In the genomic region with DNA sequence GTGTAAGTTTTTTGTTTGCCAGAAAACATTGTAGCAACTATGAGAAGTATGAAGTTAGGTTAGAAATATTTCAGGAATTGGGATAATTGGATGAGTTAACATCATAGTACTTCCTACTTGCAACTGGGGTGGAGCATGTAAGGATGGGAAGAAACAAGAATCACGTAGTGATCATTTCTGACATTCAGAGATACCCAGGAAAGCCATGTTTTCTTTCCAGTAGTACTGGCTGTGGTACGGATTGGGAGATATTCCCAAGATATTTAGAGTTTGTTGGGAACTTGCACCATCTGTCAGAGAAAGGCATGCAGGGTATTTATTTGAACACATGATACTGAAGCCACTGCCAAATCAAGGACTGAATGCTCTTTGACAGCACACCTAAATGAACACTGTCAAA, we compare ENCODE assay signal across 21 cellular contexts.
DNase-seq lines count a peak whose midpoint lies in the region; ATAC-seq, FAIRE-seq and TF ChIP-seq lines count a peak whose summit lies in the region.
"Had no signal": no experiment of that assay in that cellular context is flagged by ENCODE, and none has a peak within 500 bp of the region (broad histone marks: within the 10 kb centered on the region; RNA-seq: fewer than 3 reads in every experiment).

No MANE protein-coding gene starts in this region.

- TF ChIP-seq POLR2A in right lobe of liver (IDR thresholded peaks at IDR 0.05) (no peak), HepG2 (IDR thresholded peaks at IDR 0.05; ENCODE audit: insufficient read depth in 1 of 2, low read depth in 2 of 2, low read length in 2 of 2) (no peak)

- CTCF ChIA-PET in HepG2 (lab: Yijun Ruan, JAX; ENCODE audit: low intra/inter-chr PET ratio, low total read pairs), result no interaction called here

- FAIRE-seq in HepG2 (lab: Jason Lieb, UNC), result no peak

- TF ChIP-seq RAD21 in HepG2 (CRISPR knock-in tag; IDR thresholded peaks at IDR 0.05), result no peak

- H3K27ac ChIP-seq in right lobe of liver (no peak overlapping the region), HepG2 (ENCODE audit: extremely low read length, insufficient read depth, low read length) (no peak overlapping the region)
- H3K27ac ChIP-seq: adrenal gland, esophagus squamous epithelium, PC-9, testis had no signal

- no peak overlapping the region for H2AFZ ChIP-seq in HepG2 (ENCODE audit: low read length)
- H2AFZ ChIP-seq: PC-9 had no signal

- in situ Hi-C loops in HepG2 (cut with HindIII; ENCODE audit: extremely low pct_ligation_motif_present, low pct_unique_long_range_greater_than_20kb), result no loop called here

- peak; percentile 27 to 52 (median 46) for ATAC-seq in right lobe of liver
- no peak for ATAC-seq in HepG2
- ATAC-seq in left ventricle myocardium superior, result peak; percentile 44

- intact Hi-C loops in right lobe of liver (cut with DNase I), result no loop called here
- intact Hi-C loops in HepG2 (cut with micrococcal nuclease; ENCODE audit: unreplicated experiment), result no loop called here
- intact Hi-C loops in left ventricle myocardium superior (cut with micrococcal nuclease), result no loop called here

- H3K4me2 ChIP-seq in HepG2 (ENCODE audit: low read depth, low read length) (no peak overlapping the region), skeletal muscle satellite cell (ENCODE audit: low read length) (peak overlapping the region; percentile 45)
- H3K4me2 ChIP-seq: PC-9 had no signal

- H3K79me2 ChIP-seq in HepG2 (ENCODE audit: insufficient read depth, low read length), result no peaks in the 10 kb centered on the region

- DNase-seq in right lobe of liver (no peak), HepG2 (ENCODE audit: low spot score) (no peak), amniotic epithelial cell (ENCODE audit: low read depth) (peak; percentile 29), left ventricle myocardium superior (no peak), amygdala (lab: John Stamatoyannopoulos, UW) (no peak), A172 (ENCODE audit: low spot score) (no peak), NOMO-1 treated with dmso at 0.1 percent for 144 hours (lab: John Stamatoyannopoulos, UW; ENCODE audit: unreplicated experiment) (no peak)
- DNase-seq: activated CD4-positive, alpha-beta T cell treated with anti-CD3 and anti-CD28 coated beads, Interleukin-2, amount 50 U/mL, for 4 hours; activated gamma-delta T cell; adrenal gland; CD8-positive, alpha-beta memory T cell; DMS79 treated with DMSO at 0.1 percent for 48 hours; effector memory CD4-positive, alpha-beta T cell; esophagus squamous epithelium; head of caudate nucleus; immature natural killer cell; NCI-H1105 treated with DMSO at 0.1 percent for 48 hours; NCI-H748 treated with DMSO at 0.1 percent for 48 hours; PC-9; testis had no signal

- no peak for TF ChIP-seq CTCF in right lobe of liver (IDR thresholded peaks at IDR 0.05)
- no peak for TF ChIP-seq CTCF in HepG2 (CRISPR knock-in tag; IDR thresholded peaks at IDR 0.05)

- POLR2A ChIA-PET in HepG2 (lab: Yijun Ruan, JAX), result no interaction called here

- H3K9me3 ChIP-seq in right lobe of liver (no peaks in the 10 kb centered on the region), HepG2 (ENCODE audit: low read length) (no peaks in the 10 kb centered on the region), skeletal muscle satellite cell (replicated peaks; ENCODE audit: low read length) (no peaks in the 10 kb centered on the region)
- H3K9me3 ChIP-seq: adrenal gland, esophagus squamous epithelium, testis had no signal

- no TSS peak for BruUV-seq in HepG2 (replicated peaks; lab: Mats Ljungman, UMichigan)

- H3K4me1 ChIP-seq in right lobe of liver, result peaks cover 0 to 22% (median 5%) of the 10 kb centered on the region in 4 donors
- no peaks in the 10 kb centered on the region for H3K4me1 ChIP-seq in HepG2 (ENCODE audit: insufficient read depth, low read length)
- H3K4me1 ChIP-seq in skeletal muscle satellite cell (ENCODE audit: control insufficient read depth, insufficient read depth, low read length), result peaks cover 9% of the 10 kb centered on the region
- H3K4me1 ChIP-seq: adrenal gland, testis had no signal

- TF ChIP-seq EP300 in HepG2 (IDR thresholded peaks at IDR 0.05; ENCODE audit: low read depth in 2 of 2, low read length in 2 of 2) (no peak), HepG2 (CRISPR knock-in tag; IDR thresholded peaks at IDR 0.05; ENCODE audit: borderline replicate concordance) (no peak)

- 44% methylated on average over 2 of the region's 2 CpGs for WGBS in right lobe of liver (ENCODE audit: insufficient coverage, low coverage, low lambda C conversion rate, missing lambda C conversion rate)
- 0% methylated on average over 2 of the region's 2 CpGs for WGBS in HepG2 (ENCODE audit: low lambda C conversion rate)

- H3K9ac ChIP-seq in HepG2 (ENCODE audit: insufficient read depth, low read depth, low read length) (no peak overlapping the region), skeletal muscle satellite cell (ENCODE audit: low read depth, low read length) (no peak overlapping the region)

- H3K36me3 ChIP-seq in right lobe of liver, result no peaks in the 10 kb centered on the region
- no peaks in the 10 kb centered on the region for H3K36me3 ChIP-seq in HepG2 (replicated peaks in 1 of 2; ENCODE audit: control insufficient read depth in 1 of 2, insufficient read depth in 2 of 2, low read length in 2 of 2)
- no peaks in the 10 kb centered on the region for H3K36me3 ChIP-seq in skeletal muscle satellite cell (ENCODE audit: insufficient read depth, low read length)
- H3K36me3 ChIP-seq: adrenal gland, esophagus squamous epithelium had no signal

- H3K4me3 ChIP-seq in right lobe of liver, result no peak overlapping the region
- no peak overlapping the region for H3K4me3 ChIP-seq in HepG2 (replicated peaks in 1 of 3; ENCODE audit: insufficient read depth in 1 of 3, low read depth in 2 of 3, low read length in 3 of 3)
- no peak overlapping the region for H3K4me3 ChIP-seq in skeletal muscle satellite cell (ENCODE audit: low read length)
- H3K4me3 ChIP-seq: adrenal gland, esophagus squamous epithelium, PC-9, testis had no signal

- H3K27me3 ChIP-seq in right lobe of liver, result no peaks in the 10 kb centered on the region
- no peaks in the 10 kb centered on the region for H3K27me3 ChIP-seq in HepG2 (ENCODE audit: control insufficient read depth in 1 of 2, insufficient read depth in 2 of 2, low read length in 2 of 2)
- H3K27me3 ChIP-seq in skeletal muscle satellite cell (ENCODE audit: control insufficient read depth, insufficient read depth, low read length), result no peaks in the 10 kb centered on the region
- H3K27me3 ChIP-seq: adrenal gland, esophagus squamous epithelium, testis had no signal

- H4K20me1 ChIP-seq in HepG2 (ENCODE audit: insufficient read depth, low read length), result no peaks in the 10 kb centered on the region

TF ChIP-seq in HepG2, 621 proteins besides CTCF, POLR2A, EP300 and RAD21:
- TF ChIP-seq SSRP1 (CRISPR knock-in tag; IDR thresholded peaks at IDR 0.05) (no peak), RORA (CRISPR knock-in tag; IDR thresholded peaks at IDR 0.05) (no peak), ETV5 (CRISPR knock-in tag; IDR thresholded peaks at IDR 0.05; ENCODE audit: borderline replicate concordance) (no peak), U2AF2 (IDR thresholded peaks at IDR 0.05; ENCODE audit: low read depth, low read length) (no peak)
- TF ChIP-seq, protein P1, sequence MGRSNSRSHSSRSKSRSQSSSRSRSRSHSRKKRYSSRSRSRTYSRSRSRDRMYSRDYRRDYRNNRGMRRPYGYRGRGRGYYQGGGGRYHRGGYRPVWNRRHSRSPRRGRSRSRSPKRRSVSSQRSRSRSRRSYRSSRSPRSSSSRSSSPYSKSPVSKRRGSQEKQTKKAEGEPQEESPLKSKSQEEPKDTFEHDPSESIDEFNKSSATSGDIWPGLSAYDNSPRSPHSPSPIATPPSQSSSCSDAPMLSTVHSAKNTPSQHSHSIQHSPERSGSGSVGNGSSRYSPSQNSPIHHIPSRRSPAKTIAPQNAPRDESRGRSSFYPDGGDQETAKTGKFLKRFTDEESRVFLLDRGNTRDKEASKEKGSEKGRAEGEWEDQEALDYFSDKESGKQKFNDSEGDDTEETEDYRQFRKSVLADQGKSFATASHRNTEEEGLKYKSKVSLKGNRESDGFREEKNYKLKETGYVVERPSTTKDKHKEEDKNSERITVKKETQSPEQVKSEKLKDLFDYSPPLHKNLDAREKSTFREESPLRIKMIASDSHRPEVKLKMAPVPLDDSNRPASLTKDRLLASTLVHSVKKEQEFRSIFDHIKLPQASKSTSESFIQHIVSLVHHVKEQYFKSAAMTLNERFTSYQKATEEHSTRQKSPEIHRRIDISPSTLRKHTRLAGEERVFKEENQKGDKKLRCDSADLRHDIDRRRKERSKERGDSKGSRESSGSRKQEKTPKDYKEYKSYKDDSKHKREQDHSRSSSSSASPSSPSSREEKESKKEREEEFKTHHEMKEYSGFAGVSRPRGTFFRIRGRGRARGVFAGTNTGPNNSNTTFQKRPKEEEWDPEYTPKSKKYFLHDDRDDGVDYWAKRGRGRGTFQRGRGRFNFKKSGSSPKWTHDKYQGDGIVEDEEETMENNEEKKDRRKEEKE (IDR thresholded peaks at IDR 0.05), result no peak
TF ChIP-seq in HepG2: peak in this region for 0.
